ENCODE assay signal across 22 cellular contexts in genomic region chr1:221704291-221704690, GRCh38. TPM values are rescaled to one million over a fixed set of nuclear protein-coding genes. Genes with fewer than 3 reads are reported as not detected.
DNase-seq lines count a peak whose midpoint lies in the region; ATAC-seq and TF ChIP-seq lines count a peak whose summit lies in the region.
"Had no signal": no experiment of that assay in that cellular context is flagged by ENCODE, and none has a peak within 500 bp of the region (broad histone marks: within the 10 kb centered on the region; RNA-seq: fewer than 3 reads in every experiment).

No MANE protein-coding gene starts in this region.

- H3K9me3 Mint-ChIP-seq in dendritic cell treated with granulocyte-macrophage colony-stimulating factor and Interleukin-4, amounts not matched to agents 40 ng/mL and 50 ng/mL, for 4 days: no peaks in the 10 kb centered on the region
- H3K9me3 Mint-ChIP-seq in GM23338: no peaks in the 10 kb centered on the region
- H3K9me3 Mint-ChIP-seq: activated CD4-positive, alpha-beta T cell treated with anti-CD3 and anti-CD28 coated beads, Interleukin-2, amount 10 ng/mL, durations not matched to agents 7 days and 5 days; activated T-helper 1 cell treated with anti-CD3 and anti-CD28 coated beads, Interleukin-12 subunit alpha, Interleukin-12 subunit beta, Interleukin-2, Interleukin-4 antibody, amounts not matched to agents 30 ng/mL and 10 ng/mL and 1 ng/mL, durations not matched to agents 14 hours and 24 hours and 36 hours; natural killer cell treated with Interleukin-12 subunit alpha and Interleukin-12 subunit beta and Interleukin-15 and Interleukin-18, amount 100 ng/mL, for 72 hours had no signal

- no peak for ATAC-seq in GM23338
- ATAC-seq: lower lobe of right lung; natural killer cell treated with Interleukin-12 subunit alpha and Interleukin-12 subunit beta and Interleukin-15 and Interleukin-18, amount 100 ng/mL, for 72 hours had no signal

- peak overlapping the region; percentile 19 for H3K27ac ChIP-seq in muscle layer of colon (ENCODE audit: low read depth, low read length)
- no peak overlapping the region for H3K27ac ChIP-seq in brain microvascular endothelial cell
- H3K27ac ChIP-seq in thyroid gland: no peak overlapping the region
- H3K27ac ChIP-seq in GM23338 (ENCODE audit: low read depth): no peak overlapping the region
- no peak overlapping the region for H3K27ac ChIP-seq in effector memory CD4-positive, alpha-beta T cell (ENCODE audit: insufficient read depth, low read length, poor library complexity, severe bottlenecking)
- H3K27ac ChIP-seq: lower lobe of right lung had no signal

- no peaks in the 10 kb centered on the region for H3K27me3 Mint-ChIP-seq in dendritic cell treated with granulocyte-macrophage colony-stimulating factor and Interleukin-4, amounts not matched to agents 40 ng/mL and 50 ng/mL, for 4 days
- no peaks in the 10 kb centered on the region for H3K27me3 Mint-ChIP-seq in GM23338 (ENCODE audit: insufficient read depth, low read depth, poor library complexity)
- H3K27me3 Mint-ChIP-seq: activated CD4-positive, alpha-beta T cell treated with anti-CD3 and anti-CD28 coated beads, Interleukin-2, amount 10 ng/mL, durations not matched to agents 7 days and 5 days; B cell; natural killer cell treated with Interleukin-12 subunit alpha and Interleukin-12 subunit beta and Interleukin-15 and Interleukin-18, amount 100 ng/mL, for 72 hours had no signal

- no peak overlapping the region for H3K4me2 ChIP-seq in GM23338

- no peak overlapping the region for H3K9ac ChIP-seq in muscle layer of colon (ENCODE audit: low read length)

- peaks cover 62% of the 10 kb centered on the region for H3K4me1 Mint-ChIP-seq in dendritic cell treated with granulocyte-macrophage colony-stimulating factor and Interleukin-4, amounts not matched to agents 40 ng/mL and 50 ng/mL, for 4 days (ENCODE audit: low read depth)
- peaks cover 2% of the 10 kb centered on the region; the same call in 1 of the 3 replicates for H3K4me1 Mint-ChIP-seq in GM23338

- H3K9me3 ChIP-seq in muscle layer of colon (ENCODE audit: low read length) (no peaks in the 10 kb centered on the region), thyroid gland (no peaks in the 10 kb centered on the region)
- H3K9me3 ChIP-seq in effector memory CD4-positive, alpha-beta T cell (ENCODE audit: control insufficient read depth, low read length): no peaks in the 10 kb centered on the region
- H3K9me3 ChIP-seq: lower lobe of right lung had no signal

- no peaks in the 10 kb centered on the region for H3K9me2 ChIP-seq in GM23338 (ENCODE audit: insufficient read depth)

- peak; percentile 31 for DNase-seq in AG20443 (ENCODE audit: low spot score)
- peak; percentile 54 for DNase-seq in NB4 (ENCODE audit: low read depth)
- DNase-seq in brain microvascular endothelial cell: no peak
- DNase-seq in thyroid gland: no peak
- DNase-seq in GM23338 (ENCODE audit: low spot score): no peak
- no peak for DNase-seq in effector memory CD4-positive, alpha-beta T cell
- DNase-seq: activated CD4-positive, alpha-beta T cell treated with anti-CD3 and anti-CD28 coated beads, Interleukin-2, amount 10 ng/mL, durations not matched to agents 7 days and 5 days; foreskin fibroblast; lower lobe of right lung; MM.1S; NCI-H2081 treated with DMSO at 0.1 percent for 48 hours; NCI-H774; SHP77; stimulated activated CD4-positive, alpha-beta T cell treated with anti-CD3 and anti-CD28 coated beads, Interleukin-2, amount 100 ng/mL, for 24 hours; stimulated activated CD8-positive, alpha-beta memory T cell treated with anti-CD3 and anti-CD28 coated beads, Interleukin-4, amount 100 ng/mL, for 48 hours; T-helper 9 cell had no signal

- TF ChIP-seq POLR2A in NB4 (IDR thresholded peaks at IDR 0.05; ENCODE audit: extremely low read depth, insufficient read length): no peak
- TF ChIP-seq POLR2A in thyroid gland (IDR thresholded peaks at IDR 0.05): no peak

- H3F3A ChIP-seq in GM23338 (replicated peaks; ENCODE audit: low read depth): no peaks in the 10 kb centered on the region

- H4K20me1 ChIP-seq in GM23338 (replicated peaks; ENCODE audit: insufficient read depth): no peaks in the 10 kb centered on the region

- H3K4me3 Mint-ChIP-seq in dendritic cell treated with granulocyte-macrophage colony-stimulating factor and Interleukin-4, amounts not matched to agents 40 ng/mL and 50 ng/mL, for 4 days: no peak overlapping the region
- H3K4me3 Mint-ChIP-seq in GM23338: no peak overlapping the region
- H3K4me3 Mint-ChIP-seq: activated CD4-positive, alpha-beta T cell treated with anti-CD3 and anti-CD28 coated beads, Interleukin-2, amount 10 ng/mL, durations not matched to agents 7 days and 5 days; activated T-helper 1 cell treated with anti-CD3 and anti-CD28 coated beads, Interleukin-12 subunit alpha, Interleukin-12 subunit beta, Interleukin-2, Interleukin-4 antibody, amounts not matched to agents 30 ng/mL and 10 ng/mL and 1 ng/mL, durations not matched to agents 14 hours and 24 hours and 36 hours; B cell; natural killer cell treated with Interleukin-12 subunit alpha and Interleukin-12 subunit beta and Interleukin-15 and Interleukin-18, amount 100 ng/mL, for 72 hours had no signal

- H3K4me3 ChIP-seq in NB4 (ENCODE audit: low read depth, low read length): no peak overlapping the region
- no peak overlapping the region for H3K4me3 ChIP-seq in muscle layer of colon (ENCODE audit: low read depth in 1 of 2, low read length in 2 of 2)
- no peak overlapping the region for H3K4me3 ChIP-seq in brain microvascular endothelial cell (ENCODE audit: low read depth, low read length)
- no peak overlapping the region for H3K4me3 ChIP-seq in thyroid gland (replicated peaks in 1 of 3)
- no peak overlapping the region for H3K4me3 ChIP-seq in GM23338
- no peak overlapping the region for H3K4me3 ChIP-seq in effector memory CD4-positive, alpha-beta T cell (ENCODE audit: insufficient read depth, low read depth, low read length, poor library complexity, severe bottlenecking)
- H3K4me3 ChIP-seq: coronary artery, lower lobe of right lung had no signal

- peaks cover 54% of the 10 kb centered on the region for H3K4me1 ChIP-seq in muscle layer of colon (ENCODE audit: insufficient read depth, low read length)
- H3K4me1 ChIP-seq in thyroid gland: peaks cover 7 to 19% of the 10 kb centered on the region in 2 donors
- no peaks in the 10 kb centered on the region for H3K4me1 ChIP-seq in GM23338 (ENCODE audit: insufficient read depth)
- peaks cover 18% of the 10 kb centered on the region for H3K4me1 ChIP-seq in effector memory CD4-positive, alpha-beta T cell (ENCODE audit: control insufficient read depth, insufficient read depth, low read length, poor library complexity, severe bottlenecking)

- WGBS in thyroid gland, 2 donors: 88 to 97% methylated on average over 1 of the region's 1 CpG

- peak overlapping the region; percentile 51 for H3K27ac Mint-ChIP-seq in dendritic cell treated with granulocyte-macrophage colony-stimulating factor and Interleukin-4, amounts not matched to agents 40 ng/mL and 50 ng/mL, for 4 days
- H3K27ac Mint-ChIP-seq in GM23338: no peak overlapping the region
- H3K27ac Mint-ChIP-seq: activated CD4-positive, alpha-beta T cell treated with anti-CD3 and anti-CD28 coated beads, Interleukin-2, amount 10 ng/mL, durations not matched to agents 7 days and 5 days; activated T-helper 1 cell treated with anti-CD3 and anti-CD28 coated beads, Interleukin-12 subunit alpha, Interleukin-12 subunit beta, Interleukin-2, Interleukin-4 antibody, amounts not matched to agents 30 ng/mL and 10 ng/mL and 1 ng/mL, durations not matched to agents 14 hours and 24 hours and 36 hours; B cell; natural killer cell treated with Interleukin-12 subunit alpha and Interleukin-12 subunit beta and Interleukin-15 and Interleukin-18, amount 100 ng/mL, for 72 hours had no signal

- H3K27me3 ChIP-seq in muscle layer of colon (ENCODE audit: control insufficient read depth in 1 of 2, insufficient read depth in 2 of 2, low read length in 2 of 2) (no peaks in the 10 kb centered on the region), brain microvascular endothelial cell (replicated peaks) (no peaks in the 10 kb centered on the region), thyroid gland (no peaks in the 10 kb centered on the region), GM23338 (ENCODE audit: insufficient read depth) (no peaks in the 10 kb centered on the region)
- no peaks in the 10 kb centered on the region for H3K27me3 ChIP-seq in effector memory CD4-positive, alpha-beta T cell (replicated peaks; ENCODE audit: control insufficient read depth, insufficient read depth, low read length, poor library complexity, severe bottlenecking)

- in situ Hi-C loops in brain microvascular endothelial cell (cut with HindIII; ENCODE audit: low pct_ligation_motif_present, low sequenced_read_pairs): no loop called here

- H2AFZ ChIP-seq in GM23338: no peak overlapping the region

- H3K36me3 ChIP-seq in muscle layer of colon (ENCODE audit: insufficient read depth, low read length) (peaks cover 35% of the 10 kb centered on the region), brain microvascular endothelial cell (replicated peaks) (no peaks in the 10 kb centered on the region), thyroid gland (peaks cover 0 to 4% of the 10 kb centered on the region in 2 donors), GM23338 (ENCODE audit: insufficient read depth) (no peaks in the 10 kb centered on the region)
- H3K36me3 ChIP-seq in effector memory CD4-positive, alpha-beta T cell (ENCODE audit: control insufficient read depth, insufficient read depth, low read length): peaks cover 3% of the 10 kb centered on the region

- intact Hi-C loops in dendritic cell treated with granulocyte-macrophage colony-stimulating factor and Interleukin-4, amounts not matched to agents 40 ng/mL and 50 ng/mL, for 4 days (cut with micrococcal nuclease): no loop called here
- intact Hi-C loops in thyroid gland (cut with DNase I): no loop called here

- TF ChIP-seq CTCF in NB4 (IDR thresholded peaks at IDR 0.05; ENCODE audit: low read depth, low read length) (no peak), brain microvascular endothelial cell (IDR thresholded peaks at IDR 0.05; ENCODE audit: low read depth, low read length, missing control alignments) (no peak), thyroid gland (IDR thresholded peaks at IDR 0.05) (no peak), GM23338 (conservative IDR thresholded peaks at IDR 0.05; ENCODE audit: low read depth in 2 of 2) (no peak)

- peaks cover 20% of the 10 kb centered on the region for H3K36me3 Mint-ChIP-seq in dendritic cell treated with granulocyte-macrophage colony-stimulating factor and Interleukin-4, amounts not matched to agents 40 ng/mL and 50 ng/mL, for 4 days (ENCODE audit: low read depth)
- H3K36me3 Mint-ChIP-seq in GM23338 (ENCODE audit: low read depth): no peaks in the 10 kb centered on the region

- no peaks in the 10 kb centered on the region for H3K79me2 ChIP-seq in GM23338 (replicated peaks; ENCODE audit: insufficient read depth)

RNA-seq across cellular contexts. Expression of gene DUSP10, which starts 37.6 kb away (rescaled TPM):
- 10 to 100 TPM in 1 of 4 donors, 1 to 10 TPM in 3; 7.2 to 13.8 (median 8.6) TPM for total RNA-seq in thyroid gland
- total RNA-seq in GM23338 (2014; rRNA removed; shearing (Covaris generic)): 1.0 and 1.5 TPM in 2 replicates
- polyA plus RNA-seq in GM23338 (2016; fragmentation: Nextera tagmentation; extraction: Ambion mirVana): 1.1 and 1.6 TPM in 2 replicates

Comparison
In these comparisons a context has a peak if more than half of its experiments do, and no peak if none do; other contexts are left out.
1. DNase-seq: peak in AG20443 (single experiment) and NB4 (single experiment); none in brain microvascular endothelial cell (single experiment), thyroid gland (0 of 2), GM23338 (single experiment) and effector memory CD4-positive, alpha-beta T cell (0 of 3).